Comparison of ENCODE assay signal across 14 cellular contexts in genomic region chr7:104986623-104987259, GRCh38. TPM values are rescaled to one million over a fixed set of nuclear protein-coding genes. Genes with fewer than 3 reads are reported as not detected.
DNase-seq lines count a peak whose midpoint lies in the region; ATAC-seq, FAIRE-seq and TF ChIP-seq lines count a peak whose summit lies in the region.
"Had no signal": no experiment of that assay in that cellular context is flagged by ENCODE, and none has a peak within 500 bp of the region (broad histone marks: within the 10 kb centered on the region; RNA-seq: fewer than 3 reads in every experiment).

No MANE protein-coding gene starts in this region.

- WGBS in ovary, 3 donors = 62 to 82% (median 80%) methylated on average over 6 of the region's 6 CpGs
- WGBS in lower leg skin, 2 donors = 65 to 71% methylated on average over 6 of the region's 6 CpGs

- H3K4me3 ChIP-seq in GM23338 (no peak overlapping the region), ovary (no peak overlapping the region), lower leg skin (ENCODE audit: low read depth, poor library complexity, severe bottlenecking) (no peak overlapping the region)
- H3K4me3 ChIP-seq: right lobe of liver, uterus had no signal

- H3K36me3 ChIP-seq in GM23338 (ENCODE audit: insufficient read depth) = no peaks in the 10 kb centered on the region
- no peaks in the 10 kb centered on the region for H3K36me3 ChIP-seq in ovary
- H3K36me3 ChIP-seq: uterus had no signal

- H2AFZ ChIP-seq in GM23338 = no peak overlapping the region

- in situ Hi-C loops in G401 (cut with HindIII; ENCODE audit: low sequenced_read_pairs) = no loop called here

- H3K27me3 Mint-ChIP-seq in GM23338 (ENCODE audit: insufficient read depth, low read depth, poor library complexity) = peaks cover 8% of the 10 kb centered on the region
- no peaks in the 10 kb centered on the region for H3K27me3 Mint-ChIP-seq in activated T-helper 17 cell treated with anti-CD3 and anti-CD28 coated beads, Interleukin-2, amount 50 U/mL, for 72 hours
- H3K27me3 Mint-ChIP-seq in naive thymus-derived CD8-positive, alpha-beta T cell = peaks cover 0 to 1% (median 0%) of the 10 kb centered on the region in 5 donors

- no peak for TF ChIP-seq POLR2A in ovary (IDR thresholded peaks at IDR 0.05)
- no peak for TF ChIP-seq POLR2A in lower leg skin (IDR thresholded peaks at IDR 0.05)

- H3K27me3 ChIP-seq in GM23338 (ENCODE audit: insufficient read depth) (no peaks in the 10 kb centered on the region), ovary (no peaks in the 10 kb centered on the region)
- H3K27me3 ChIP-seq: right lobe of liver, uterus had no signal

- H3K79me2 ChIP-seq in GM23338 (replicated peaks; ENCODE audit: insufficient read depth) = peaks cover 16% of the 10 kb centered on the region

- H3K4me3 Mint-ChIP-seq in GM23338 = no peak overlapping the region
- H3K4me3 Mint-ChIP-seq in activated T-helper 17 cell treated with anti-CD3 and anti-CD28 coated beads, Interleukin-2, amount 50 U/mL, for 72 hours = peak overlapping the region; percentile 97
- H3K4me3 Mint-ChIP-seq in naive thymus-derived CD8-positive, alpha-beta T cell = peak overlapping the region in 6 of 10 donors; percentile 7 to 49 (median 30)

- H4K20me1 ChIP-seq in GM23338 (replicated peaks; ENCODE audit: insufficient read depth) = peaks cover 39% of the 10 kb centered on the region

- peak; percentile 87 for FAIRE-seq in A204.1 (lab: Jason Lieb, UNC)

- intact Hi-C loops in ovary (cut with DNase I) (loop anchor here in 2 of 4 donors (10.0 kb wide), 1 partner anchor 118 kb away; no protein-coding TSS in a partner anchor), lower leg skin (cut with DNase I; ENCODE audit: low total_unique reads) (no loop called here)

- peaks cover 12% of the 10 kb centered on the region; the same call in 2 of the 3 replicates for H3K36me3 Mint-ChIP-seq in GM23338 (ENCODE audit: low read depth)
- H3K36me3 Mint-ChIP-seq in activated T-helper 17 cell treated with anti-CD3 and anti-CD28 coated beads, Interleukin-2, amount 50 U/mL, for 72 hours (ENCODE audit: low read depth) = peaks cover 33% of the 10 kb centered on the region
- peaks cover 0 to 3% (median 2%) of the 10 kb centered on the region in 3 donors for H3K36me3 Mint-ChIP-seq in naive thymus-derived CD8-positive, alpha-beta T cell

- H3K9me3 ChIP-seq in ovary = no peaks in the 10 kb centered on the region
- H3K9me3 ChIP-seq: right lobe of liver, uterus had no signal

- POLR2A ChIA-PET in naive thymus-derived CD8-positive, alpha-beta T cell (lab: Charles Lee) = interaction anchor here (0.6 to 11.7 kb wide), 5 partner anchors 15 to 184 kb away, joined by 3 to 500 read pairs (median 5); partner anchors contain the start of gene KMT2E

- DNase-seq in GM23338 (ENCODE audit: low spot score) (no peak), ovary (no peak), lower leg skin (ENCODE audit: low spot score in 2 of 2) (no peak), G401 (ENCODE audit: low spot score) (no peak)
- peak in 2 of 10 donors; percentile 19 to 30 for DNase-seq in naive thymus-derived CD8-positive, alpha-beta T cell
- DNase-seq: activated CD8-positive, alpha-beta memory T cell treated with anti-CD3 and anti-CD28 coated beads, Interleukin-2, amount 50 U/mL, for 48 hours; HCEC 1CT; Kasumi-1; NCI-H2171; right lobe of liver; uterus had no signal

- H3K27ac ChIP-seq in GM23338 (ENCODE audit: low read depth) = no peak overlapping the region
- no peak overlapping the region for H3K27ac ChIP-seq in ovary
- H3K27ac ChIP-seq: right lobe of liver had no signal

- no peaks in the 10 kb centered on the region for H3K9me3 Mint-ChIP-seq in GM23338
- H3K9me3 Mint-ChIP-seq in activated T-helper 17 cell treated with anti-CD3 and anti-CD28 coated beads, Interleukin-2, amount 50 U/mL, for 72 hours = no peaks in the 10 kb centered on the region
- no peaks in the 10 kb centered on the region for H3K9me3 Mint-ChIP-seq in naive thymus-derived CD8-positive, alpha-beta T cell

- ATAC-seq in GM23338 (no peak), HG03135 (IDR thresholded peaks at IDR 0.05; ENCODE audit: unreplicated experiment) (no peak)
- ATAC-seq in activated T-helper 17 cell treated with anti-CD3 and anti-CD28 coated beads, Interleukin-2, amount 50 U/mL, for 72 hours (replicated peaks) = no peak
- ATAC-seq in naive thymus-derived CD8-positive, alpha-beta T cell = peak in 1 of 2 donors; percentile 9
- ATAC-seq: right lobe of liver had no signal

- peak overlapping the region; percentile 57; the same call in 1 of the 2 replicates for H3K27ac Mint-ChIP-seq in GM23338
- H3K27ac Mint-ChIP-seq in activated T-helper 17 cell treated with anti-CD3 and anti-CD28 coated beads, Interleukin-2, amount 50 U/mL, for 72 hours = peak overlapping the region; percentile 50
- H3K27ac Mint-ChIP-seq in naive thymus-derived CD8-positive, alpha-beta T cell = peak overlapping the region in 9 of 10 donors; percentile 79 to 100 (median 93)

- TF ChIP-seq EP300 in ovary (IDR thresholded peaks at IDR 0.05) = no peak

- no peak overlapping the region for H3K4me2 ChIP-seq in GM23338

- H3K4me1 ChIP-seq in GM23338 (ENCODE audit: insufficient read depth) (peaks cover 47% of the 10 kb centered on the region), ovary (ENCODE audit: insufficient read depth) (peaks cover 10% of the 10 kb centered on the region)

- peaks cover 9% of the 10 kb centered on the region; the same call in 1 of the 2 replicates for H3F3A ChIP-seq in GM23338 (replicated peaks; ENCODE audit: low read depth)

- H3K9me2 ChIP-seq in GM23338 (ENCODE audit: insufficient read depth) = no peaks in the 10 kb centered on the region

- peaks cover 47% of the 10 kb centered on the region for H3K4me1 Mint-ChIP-seq in GM23338
- peaks cover 20% of the 10 kb centered on the region for H3K4me1 Mint-ChIP-seq in activated T-helper 17 cell treated with anti-CD3 and anti-CD28 coated beads, Interleukin-2, amount 50 U/mL, for 72 hours
- peaks cover 20 to 67% (median 56%) of the 10 kb centered on the region in 4 donors for H3K4me1 Mint-ChIP-seq in naive thymus-derived CD8-positive, alpha-beta T cell

- TF ChIP-seq CTCF in GM23338 (conservative IDR thresholded peaks at IDR 0.05; ENCODE audit: low read depth in 2 of 2) (no peak), ovary (IDR thresholded peaks at IDR 0.05) (no peak), lower leg skin (IDR thresholded peaks at IDR 0.05) (no peak)

TF ChIP-seq in GM23338, 12 proteins besides CTCF, POLR2A, EP300 and RAD21 (continues in another document):
- no peak for TF ChIP-seq POLR2AphosphoS5 (IDR thresholded peaks at IDR 0.05; ENCODE audit: low read depth)
- no peak for TF ChIP-seq EZH2phosphoT487 (IDR thresholded peaks at IDR 0.05; ENCODE audit: unreplicated experiment)
- no peak for TF ChIP-seq ZNF331 (CRISPR knock-in tag; IDR thresholded peaks at IDR 0.05; ENCODE audit: low read depth)
- TF ChIP-seq STAT1 (IDR thresholded peaks at IDR 0.05; ENCODE audit: unreplicated experiment) = no peak
- TF ChIP-seq EZH2 (IDR thresholded peaks at IDR 0.05; ENCODE audit: low read depth, unreplicated experiment) = no peak
- no peak for TF ChIP-seq NANOG (IDR thresholded peaks at IDR 0.05; ENCODE audit: borderline replicate concordance)
- no peak for TF ChIP-seq ZNF114 (CRISPR knock-in tag; IDR thresholded peaks at IDR 0.05)
- no peak for TF ChIP-seq ETS1 (IDR thresholded peaks at IDR 0.05)
- no peak for TF ChIP-seq REST (IDR thresholded peaks at IDR 0.05; ENCODE audit: unreplicated experiment)
- TF ChIP-seq JUNB (IDR thresholded peaks at IDR 0.05; ENCODE audit: unreplicated experiment) = no peak

RNA-seq across cellular contexts. Expression of gene KMT2E, which starts 27.3 kb away (rescaled TPM):
- total RNA-seq in GM23338 (2014; rRNA removed; shearing (Covaris generic)) = 43.2 and 50.2 TPM in 2 replicates
- polyA plus RNA-seq in GM23338 (2016; fragmentation: Nextera tagmentation; extraction: Ambion mirVana) (55.7 and 70.9 TPM in 2 replicates), ovary (10 to 100 TPM; 35.2 to 56.8 TPM)
- total RNA-seq in activated T-helper 17 cell treated with anti-CD3 and anti-CD28 coated beads, Interleukin-2, amount 50 U/mL, for 72 hours = 100 to 1,000 TPM in 1 of 2 donors, 10 to 100 TPM in 1; 85.2 to 181 TPM
- 100 to 1,000 TPM; 186 to 188 TPM for total RNA-seq in naive thymus-derived CD8-positive, alpha-beta T cell
- 100 to 1,000 TPM; 119 to 193 (median 140) TPM for polyA plus RNA-seq in naive thymus-derived CD8-positive, alpha-beta T cell
- total RNA-seq in ovary (100 to 1,000 TPM in 6 of 7 donors, 10 to 100 TPM in 1; 97.4 to 152 (median 113) TPM), lower leg skin (100 to 1,000 TPM in 3 of 4 donors, 10 to 100 TPM in 1; 86.4 to 130 (median 114) TPM)
- total RNA-seq in G401 (2014; rRNA removed; shearing (Covaris generic)) = 15.3 and 29.9 TPM in 2 replicates
